ENCODE assay signal across 4 cellular contexts in genomic region chr16:2575839-2576238, GRCh38. TPM values are rescaled to one million over a fixed set of nuclear protein-coding genes. Genes with fewer than 3 reads are reported as not detected.
"Had no signal": no experiment of that assay in that cellular context is flagged by ENCODE, and none has a peak within 500 bp of the region (broad histone marks: within the 10 kb centered on the region; RNA-seq: fewer than 3 reads in every experiment).

No MANE protein-coding gene starts in this region.

RNA-seq across cellular contexts. Expression of gene CEMP1, which starts 44.6 kb away (rescaled TPM):
- total RNA-seq: LHCN-M2, M059J, MCF 10A, NCI-H460 had no signal
